ENCODE assay signal across 8 cellular contexts in the genomic region with DNA sequence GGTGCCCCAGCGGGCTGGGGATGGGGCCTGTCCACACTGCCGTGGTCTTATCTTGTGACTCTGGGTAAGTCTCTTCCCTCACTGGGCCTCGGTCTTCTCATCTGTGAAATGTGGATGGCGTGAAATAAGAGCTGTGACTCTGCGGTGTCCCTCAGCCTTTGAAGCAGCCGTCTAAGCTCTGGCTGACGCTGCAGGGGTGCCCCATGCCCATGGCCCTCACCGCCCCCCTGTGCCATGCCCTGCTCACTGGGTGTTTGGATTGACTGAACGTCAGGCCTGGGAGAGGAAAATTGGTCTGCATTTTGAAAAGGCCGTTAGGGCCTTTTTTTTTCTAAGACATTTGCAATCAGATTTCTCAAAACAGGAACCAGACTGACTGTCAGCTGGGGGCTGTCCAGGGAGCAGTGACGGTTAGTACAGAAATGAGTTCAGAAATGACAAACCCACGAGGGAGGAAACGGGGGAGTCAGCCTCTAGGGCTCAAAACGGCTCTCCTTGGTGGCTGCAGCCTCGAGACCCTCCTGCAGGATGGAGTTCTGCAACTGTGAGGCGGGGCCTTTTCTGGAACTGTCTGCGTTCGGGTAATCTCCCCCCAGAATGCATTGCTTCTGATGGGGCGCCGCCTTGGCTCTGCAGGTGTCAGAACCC. TPM values are rescaled to one million over a fixed set of nuclear protein-coding genes. Genes with fewer than 3 reads are reported as not detected.
DNase-seq lines count a peak whose midpoint lies in the region; ATAC-seq and TF ChIP-seq lines count a peak whose summit lies in the region.

No MANE protein-coding gene starts in this region.

- H3K27ac Mint-ChIP-seq in activated naive CD8-positive, alpha-beta T cell treated with anti-CD3 and anti-CD28 coated beads, Interleukin-2, amount 10 ng/mL, durations not matched to agents 7 days and 5 days, result peak overlapping the region; percentile 96
- H3K27ac Mint-ChIP-seq in stimulated activated naive CD8-positive, alpha-beta T cell treated with anti-CD3 and anti-CD28 coated beads, Interleukin-15, Interleukin-2, amounts not matched to agents 100 ng/mL and 50 ng/mL, for 24 hours, result peak overlapping the region; percentile 99

- peak overlapping the region; percentile 95 for H3K4me3 ChIP-seq in A673 (ENCODE audit: low read depth, low read length, poor library complexity, severe bottlenecking)
- no peak overlapping the region for H3K4me3 ChIP-seq in NT2/D1 (ENCODE audit: insufficient read length, low read depth)
- H3K4me3 ChIP-seq in left lung, result peak overlapping the region; percentile 76 to 89

- peak overlapping the region; percentile 83 for H3K27ac ChIP-seq in A673 (ENCODE audit: low read depth, low read length, poor library complexity, severe bottlenecking)
- peak overlapping the region; percentile 86 to 100 for H3K27ac ChIP-seq in left lung

- intact Hi-C loops in A673 (cut with micrococcal nuclease; ENCODE audit: unreplicated experiment) (no loop called here), left lung (cut with DNase I) (no loop called here)

- CTCF ChIA-PET in A673 (lab: Charles Lee), result interaction anchor here (1.2 kb wide), 1 partner anchor 49 kb away, joined by 4 read pairs; no protein-coding TSS in a partner anchor

- H3K9me3 Mint-ChIP-seq in activated naive CD8-positive, alpha-beta T cell treated with anti-CD3 and anti-CD28 coated beads, Interleukin-2, amount 10 ng/mL, durations not matched to agents 7 days and 5 days, result no peaks in the 10 kb centered on the region
- no peaks in the 10 kb centered on the region for H3K9me3 Mint-ChIP-seq in stimulated activated naive CD8-positive, alpha-beta T cell treated with anti-CD3 and anti-CD28 coated beads, Interleukin-15, Interleukin-2, amounts not matched to agents 100 ng/mL and 50 ng/mL, for 24 hours

- peaks cover 28% of the 10 kb centered on the region for H3K36me3 Mint-ChIP-seq in activated naive CD8-positive, alpha-beta T cell treated with anti-CD3 and anti-CD28 coated beads, Interleukin-2, amount 10 ng/mL, durations not matched to agents 7 days and 5 days
- peaks cover 38% of the 10 kb centered on the region for H3K36me3 Mint-ChIP-seq in stimulated activated naive CD8-positive, alpha-beta T cell treated with anti-CD3 and anti-CD28 coated beads, Interleukin-15, Interleukin-2, amounts not matched to agents 100 ng/mL and 50 ng/mL, for 24 hours (ENCODE audit: low read depth)

- peaks cover 62% of the 10 kb centered on the region for H3K4me1 Mint-ChIP-seq in activated naive CD8-positive, alpha-beta T cell treated with anti-CD3 and anti-CD28 coated beads, Interleukin-2, amount 10 ng/mL, durations not matched to agents 7 days and 5 days
- peaks cover 84% of the 10 kb centered on the region for H3K4me1 Mint-ChIP-seq in stimulated activated naive CD8-positive, alpha-beta T cell treated with anti-CD3 and anti-CD28 coated beads, Interleukin-15, Interleukin-2, amounts not matched to agents 100 ng/mL and 50 ng/mL, for 24 hours (ENCODE audit: low read depth)

- no peaks in the 10 kb centered on the region for H3K27me3 Mint-ChIP-seq in activated naive CD8-positive, alpha-beta T cell treated with anti-CD3 and anti-CD28 coated beads, Interleukin-2, amount 10 ng/mL, durations not matched to agents 7 days and 5 days
- no peaks in the 10 kb centered on the region for H3K27me3 Mint-ChIP-seq in stimulated activated naive CD8-positive, alpha-beta T cell treated with anti-CD3 and anti-CD28 coated beads, Interleukin-15, Interleukin-2, amounts not matched to agents 100 ng/mL and 50 ng/mL, for 24 hours

- DNase-seq in A673 (ENCODE audit: low spot score) (no peak), NT2/D1 (ENCODE audit: low read depth, low spot score) (no peak), left lung (peak in 1 of 2 donors; percentile 42), iPS-NIHi7 (ENCODE audit: extremely low spot score) (no peak), dedifferentiated amniotic fluid mesenchymal stem cell (ENCODE audit: extremely low spot score) (no peak)
- peak; percentile 68 for DNase-seq in activated naive CD8-positive, alpha-beta T cell treated with anti-CD3 and anti-CD28 coated beads, Interleukin-2, amount 10 ng/mL, durations not matched to agents 7 days and 5 days

- peak overlapping the region; percentile 96 for H3K4me3 Mint-ChIP-seq in activated naive CD8-positive, alpha-beta T cell treated with anti-CD3 and anti-CD28 coated beads, Interleukin-2, amount 10 ng/mL, durations not matched to agents 7 days and 5 days
- H3K4me3 Mint-ChIP-seq in stimulated activated naive CD8-positive, alpha-beta T cell treated with anti-CD3 and anti-CD28 coated beads, Interleukin-15, Interleukin-2, amounts not matched to agents 100 ng/mL and 50 ng/mL, for 24 hours, result peak overlapping the region; percentile 98

- peak overlapping the region; percentile 92 for H3K9ac ChIP-seq in NT2/D1 (ENCODE audit: insufficient read length, low read depth)

- H3K27me3 ChIP-seq in A673 (replicated peaks; ENCODE audit: insufficient read depth, low read depth, low read length, poor library complexity), result no peaks in the 10 kb centered on the region
- H3K27me3 ChIP-seq in NT2/D1 (ENCODE audit: insufficient read depth, insufficient read length), result peaks cover 26% of the 10 kb centered on the region
- no peaks in the 10 kb centered on the region for H3K27me3 ChIP-seq in left lung

- peaks cover 21% of the 10 kb centered on the region for H3K36me3 ChIP-seq in A673 (ENCODE audit: insufficient read depth, low read length, poor library complexity, severe bottlenecking)
- H3K36me3 ChIP-seq in NT2/D1 (ENCODE audit: insufficient read depth, insufficient read length, low read length), result peaks cover 46% of the 10 kb centered on the region
- H3K36me3 ChIP-seq in left lung, result peaks cover 0 to 30% of the 10 kb centered on the region in 2 donors

- ATAC-seq in GM19463 (IDR thresholded peaks at IDR 0.05; ENCODE audit: unreplicated experiment) (peak; percentile 37), left lung (no peak)
- ATAC-seq in activated naive CD8-positive, alpha-beta T cell treated with anti-CD3 and anti-CD28 coated beads, Interleukin-2, amount 10 ng/mL, durations not matched to agents 7 days and 5 days (ENCODE audit: low read depth), result peak; percentile 41

- H3K9me3 ChIP-seq in A673 (ENCODE audit: low read depth, low read length, poor library complexity, severe bottlenecking) (no peaks in the 10 kb centered on the region), NT2/D1 (ENCODE audit: insufficient read depth, low read length) (no peaks in the 10 kb centered on the region), left lung (no peaks in the 10 kb centered on the region)

- no TSS peak for BruUV-seq in A673 (replicated peaks; lab: Mats Ljungman, UMichigan)

- TF ChIP-seq CTCF in A673 (conservative IDR thresholded peaks at IDR 0.05; ENCODE audit: low read depth, low read length) (no peak), left lung (IDR thresholded peaks at IDR 0.05) (no peak)

- POLR2A ChIA-PET in A673 (lab: Charles Lee; ENCODE audit: low non-redundant PET), result interaction anchor here (0.7 kb wide), 1 partner anchor 15 kb away, joined by 3 read pairs; no protein-coding TSS in a partner anchor
- POLR2A ChIA-PET in activated naive CD8-positive, alpha-beta T cell treated with anti-CD3 and anti-CD28 coated beads, Interleukin-2, amount 10 ng/mL, durations not matched to agents 7 days and 5 days (lab: Charles Lee), result interaction anchor here (0.6 to 7.8 kb wide), 18 partner anchors 8 to 169 kb away, joined by 3 to 190 read pairs (median 6); a partner anchor contains a TSS

- H3K4me1 ChIP-seq in A673 (ENCODE audit: insufficient read depth, low read length, poor library complexity, severe bottlenecking) (peaks cover 67% of the 10 kb centered on the region), NT2/D1 (ENCODE audit: insufficient read depth, insufficient read length) (peaks cover 36% of the 10 kb centered on the region), left lung (peaks cover 55 to 79% of the 10 kb centered on the region in 2 donors)

RNA-seq across cellular contexts. Expression of a gene that starts 1.9 kb away (rescaled TPM):
- total RNA-seq in A673 (2021) (88.6 and 92.6 TPM in 2 replicates), left lung (100 to 1,000 TPM in 1 of 2 donors, 10 to 100 TPM in 1; 55.2 to 118 TPM)
- total RNA-seq in activated naive CD8-positive, alpha-beta T cell treated with anti-CD3 and anti-CD28 coated beads, Interleukin-2, amount 10 ng/mL, durations not matched to agents 7 days and 5 days, result 100 to 1,000 TPM; 325 to 341 TPM

RNA-seq across cellular contexts. Expression of a gene that starts 20.9 kb away (rescaled TPM):
- total RNA-seq in A673 (2021) (94.2 and 101 TPM in 2 replicates), left lung (10 to 100 TPM; 48.0 to 81.2 TPM)
- total RNA-seq in activated naive CD8-positive, alpha-beta T cell treated with anti-CD3 and anti-CD28 coated beads, Interleukin-2, amount 10 ng/mL, durations not matched to agents 7 days and 5 days, result 100 to 1,000 TPM; 185 to 207 TPM

RNA-seq across cellular contexts. Expression of a gene that starts 35.2 kb away (rescaled TPM):
- total RNA-seq in A673 (2021) (5.5 and 7.8 TPM in 2 replicates), left lung (10 to 100 TPM; 28.7 to 44.9 TPM)
- 10 to 100 TPM; 24.6 to 27.0 TPM for total RNA-seq in activated naive CD8-positive, alpha-beta T cell treated with anti-CD3 and anti-CD28 coated beads, Interleukin-2, amount 10 ng/mL, durations not matched to agents 7 days and 5 days
